12 cellular contexts compared by ENCODE assay signal in genomic region chr17:57707892-57708291, GRCh38. TPM values are rescaled to one million over a fixed set of nuclear protein-coding genes. Genes with fewer than 3 reads are reported as not detected.
DNase-seq lines count a peak whose midpoint lies in the region; ATAC-seq and TF ChIP-seq lines count a peak whose summit lies in the region.
"Had no signal": no experiment of that assay in that cellular context is flagged by ENCODE, and none has a peak within 500 bp of the region (broad histone marks: within the 10 kb centered on the region; RNA-seq: fewer than 3 reads in every experiment).

No MANE protein-coding gene starts in this region.

- intact Hi-C loops in A673 (cut with micrococcal nuclease; ENCODE audit: unreplicated experiment): no loop called here

- no peak overlapping the region for H3K27ac ChIP-seq in A673 (ENCODE audit: low read depth, low read length, poor library complexity, severe bottlenecking)

- H3K4me1 ChIP-seq in A673 (ENCODE audit: insufficient read depth, low read length, poor library complexity, severe bottlenecking): peaks cover 4% of the 10 kb centered on the region

- no peak for TF ChIP-seq CTCF in A673 (conservative IDR thresholded peaks at IDR 0.05; ENCODE audit: low read depth, low read length)
- TF ChIP-seq CTCF in choroid plexus epithelial cell (conservative IDR thresholded peaks at IDR 0.05; ENCODE audit: low read depth, low read length): no peak

- ATAC-seq in GM18519 (IDR thresholded peaks at IDR 0.05; ENCODE audit: low FRiP score, unreplicated experiment): no peak
- ATAC-seq in HG03280 (IDR thresholded peaks at IDR 0.05; ENCODE audit: unreplicated experiment): no peak
- no peak for ATAC-seq in GM21528 (IDR thresholded peaks at IDR 0.05; ENCODE audit: low FRiP score, unreplicated experiment)

- no peak overlapping the region for H3K4me3 ChIP-seq in A673 (ENCODE audit: low read depth, low read length, poor library complexity, severe bottlenecking)
- no peak overlapping the region for H3K4me3 ChIP-seq in choroid plexus epithelial cell (ENCODE audit: low read depth, low read length)

- CTCF ChIA-PET in A673 (lab: Charles Lee): no interaction called here

- peaks cover 14% of the 10 kb centered on the region for H3K27me3 ChIP-seq in A673 (replicated peaks; ENCODE audit: insufficient read depth, low read depth, low read length, poor library complexity)

- H3K36me3 ChIP-seq in A673 (ENCODE audit: insufficient read depth, low read length, poor library complexity, severe bottlenecking): no peaks in the 10 kb centered on the region

- POLR2A ChIA-PET in A673 (lab: Charles Lee; ENCODE audit: low non-redundant PET): no interaction called here

- no TSS peak for BruUV-seq in A673 (replicated peaks; lab: Mats Ljungman, UMichigan)

- DNase-seq in A673 (ENCODE audit: low spot score) (peak; percentile 24), NCI-H146 treated with DMSO at 0.1 percent for 48 hours (lab: John Stamatoyannopoulos, UW; ENCODE audit: unreplicated experiment) (peak; percentile 48), choroid plexus epithelial cell (ENCODE audit: low read depth) (peak; percentile 8), medulla oblongata (ENCODE audit: extremely low spot score) (peak; percentile 84), hippocampal formation (lab: John Stamatoyannopoulos, UW) (no peak)
- DNase-seq: SHP77 treated with DMSO at 0.1 percent for 48 hours; stimulated activated CD4-positive, alpha-beta T cell treated with anti-CD3 and anti-CD28 coated beads, Interleukin-1b, Interleukin-23, amount 100 ng/mL, for 48 hours had no signal

- H3K9me3 ChIP-seq in A673 (ENCODE audit: low read depth, low read length, poor library complexity, severe bottlenecking): no peaks in the 10 kb centered on the region

RNA-seq across cellular contexts. Expression of gene CCDC182, which starts 37.2 kb away (rescaled TPM):
- not detected in 2 replicates for total RNA-seq in A673 (2021)
- total RNA-seq: B cell, ureter had no signal

Comparison
In these comparisons a context has a peak if more than half of its experiments do, and no peak if none do; other contexts are left out.
1. DNase-seq: peak in A673 (single experiment), NCI-H146 treated with DMSO at 0.1 percent for 48 hours (single experiment), choroid plexus epithelial cell (single experiment) and medulla oblongata (single experiment); none in hippocampal formation (0 of 2).